25 cellular contexts compared by ENCODE assay signal in genomic region chr7:7496326-7496725, GRCh38. TPM values are rescaled to one million over a fixed set of nuclear protein-coding genes. Genes with fewer than 3 reads are reported as not detected.
DNase-seq lines count a peak whose midpoint lies in the region; ATAC-seq and TF ChIP-seq lines count a peak whose summit lies in the region.
"Had no signal": no experiment of that assay in that cellular context is flagged by ENCODE, and none has a peak within 500 bp of the region (broad histone marks: within the 10 kb centered on the region; RNA-seq: fewer than 3 reads in every experiment).

No MANE protein-coding gene starts in this region.

- no peak for ATAC-seq in HG03159 (IDR thresholded peaks at IDR 0.05; ENCODE audit: unreplicated experiment)
- ATAC-seq: A549, GM12878 had no signal

- DNase-seq in AG10803 (ENCODE audit: low read depth) = peak; percentile 40
- DNase-seq in amniotic epithelial cell (ENCODE audit: low read depth) = peak; percentile 67
- peak; percentile 39 for DNase-seq in fibroblast of the aortic adventitia (ENCODE audit: low read depth)
- no peak for DNase-seq in putamen (ENCODE audit: low spot score)
- DNase-seq in NCI-H748 (lab: John Stamatoyannopoulos, UW; ENCODE audit: unreplicated experiment) = no peak
- DNase-seq: BE2C; C1 segment of cervical spinal cord; CD4-positive, alpha-beta memory T cell; CD4-positive, CD25-positive, alpha-beta regulatory T cell; CD8-positive, alpha-beta memory T cell; COR-L47; DMS 273 treated with DMSO at 0.1 percent for 48 hours; DMS153; DMS53; DMS79; DND-41; EL; GDM1 had no signal

- H3K4me3 ChIP-seq in AG10803 (ENCODE audit: low read length) (no peak overlapping the region), fibroblast of the aortic adventitia (ENCODE audit: low read depth, low read length) (no peak overlapping the region)
- H3K4me3 ChIP-seq: A549, BLaER1, GM12878 had no signal

- TF ChIP-seq CTCF in AG10803 (conservative IDR thresholded peaks at IDR 0.05; ENCODE audit: low read length) (no peak), fibroblast of the aortic adventitia (IDR thresholded peaks at IDR 0.05; ENCODE audit: insufficient read depth, low read length) (no peak)

RNA-seq across cellular contexts. Expression of gene COL28A1, which starts 39.3 kb away (rescaled TPM):
- 0.09 TPM in 1 of 2 replicates, not detected in the other for total RNA-seq in fibroblast of the aortic adventitia (ENCODE audit: low replicate concordance)
- total RNA-seq: A172; CD8-positive, alpha-beta memory T cell; Daoy; G401; GM12878 had no signal

Comparison
In these comparisons a context has a peak if more than half of its experiments do, and no peak if none do; other contexts are left out.
1. DNase-seq: peak in AG10803 (single experiment), amniotic epithelial cell (single experiment) and fibroblast of the aortic adventitia (single experiment); none in putamen (single experiment) and NCI-H748 (single experiment).